Comparison of ENCODE assay signal across 11 cellular contexts in genomic region chr6:136251394-136251793, GRCh38. TPM values are rescaled to one million over a fixed set of nuclear protein-coding genes. Genes with fewer than 3 reads are reported as not detected.
DNase-seq lines count a peak whose midpoint lies in the region; ATAC-seq, FAIRE-seq and TF ChIP-seq lines count a peak whose summit lies in the region.
"Had no signal": no experiment of that assay in that cellular context is flagged by ENCODE, and none has a peak within 500 bp of the region (broad histone marks: within the 10 kb centered on the region; RNA-seq: fewer than 3 reads in every experiment).

No MANE protein-coding gene starts in this region.

- H3K79me2 ChIP-seq in endothelial cell of umbilical vein (ENCODE audit: control insufficient read depth, insufficient read depth, low read length): peaks cover 10% of the 10 kb centered on the region

- POLR2A ChIA-PET in endothelial cell of umbilical vein (lab: Charles Lee): interaction anchor here (1.3 to 1.4 kb wide), 2 partner anchors 9 to 38 kb away, joined by 3 to 6 read pairs; partner anchors contain the start of gene BCLAF1

- no peak for TF ChIP-seq CTCF in RWPE2 (IDR thresholded peaks at IDR 0.05; ENCODE audit: poor library complexity, severe bottlenecking)
- no peak for TF ChIP-seq CTCF in endothelial cell of umbilical vein (IDR thresholded peaks at IDR 0.05; ENCODE audit: extremely low read depth in 1 of 2, insufficient read depth in 1 of 2, low read depth in 1 of 2, low read length in 2 of 2)

- no peaks in the 10 kb centered on the region for H4K20me1 ChIP-seq in endothelial cell of umbilical vein (replicated peaks; ENCODE audit: control insufficient read depth, extremely low read depth, insufficient read depth, low read length)

- dilution Hi-C loops in endothelial cell of umbilical vein (cut with MboI; ENCODE audit: extremely low pct_ligation_motif_present, low sequenced_read_pairs): no loop called here

- no peak for DNase-seq in activated naive CD4-positive, alpha-beta T cell treated with anti-CD3 and anti-CD28 coated beads, Interleukin-2, amount 10 ng/mL, durations not matched to agents 7 days and 5 days
- no peak for DNase-seq in activated naive CD4-positive, alpha-beta T cell (lab: John Stamatoyannopoulos, UW)
- no peak for DNase-seq in RWPE2 (ENCODE audit: low spot score)
- DNase-seq in endothelial cell of umbilical vein (ENCODE audit: low read depth, low spot score): peak; percentile 30
- no peak for DNase-seq in stimulated activated naive B cell treated with anti-CD40 and anti-IgM and Interleukin-4, amounts not matched to agents 10 μg/mL and 1 μg/mL and 100 μg/mL, for 72 hours
- DNase-seq in DMS153 treated with DMSO at 0.1 percent for 48 hours (lab: John Stamatoyannopoulos, UW; ENCODE audit: unreplicated experiment): no peak
- DNase-seq in 8988T: no peak
- no peak for DNase-seq in left colon
- DNase-seq: activated gamma-delta T cell, foreskin keratinocyte, Peyer's patch had no signal

- CTCF ChIA-PET in activated naive CD4-positive, alpha-beta T cell treated with anti-CD3 and anti-CD28 coated beads, Interleukin-2, amount 10 ng/mL, durations not matched to agents 7 days and 5 days (lab: Charles Lee): interaction anchor here (1.2 to 1.8 kb wide), 2 partner anchors 41 to 66 kb away, joined by 3 to 10 read pairs; no protein-coding TSS in a partner anchor
- CTCF ChIA-PET in endothelial cell of umbilical vein (lab: Charles Lee): interaction anchor here (1.1 to 4.1 kb wide), 3 partner anchors 9 to 219 kb away, joined by 3 to 20 read pairs (median 12); no protein-coding TSS in a partner anchor

- H3K4me2 ChIP-seq in endothelial cell of umbilical vein (ENCODE audit: insufficient read depth, low read length): peak overlapping the region; percentile 92

- peaks cover 57% of the 10 kb centered on the region for H3K4me1 Mint-ChIP-seq in activated naive CD4-positive, alpha-beta T cell treated with anti-CD3 and anti-CD28 coated beads, Interleukin-2, amount 10 ng/mL, durations not matched to agents 7 days and 5 days
- peaks cover 24 to 38% of the 10 kb centered on the region in 2 donors for H3K4me1 Mint-ChIP-seq in stimulated activated naive B cell treated with anti-CD40 and anti-IgM and Interleukin-4, amounts not matched to agents 10 μg/mL and 1 μg/mL and 100 μg/mL, for 72 hours

- H3K9me1 ChIP-seq in endothelial cell of umbilical vein (replicated peaks; ENCODE audit: control insufficient read depth, extremely low read depth, insufficient read depth, low read length): no peaks in the 10 kb centered on the region

- no peaks in the 10 kb centered on the region for H3K9me3 Mint-ChIP-seq in activated naive CD4-positive, alpha-beta T cell treated with anti-CD3 and anti-CD28 coated beads, Interleukin-2, amount 10 ng/mL, durations not matched to agents 7 days and 5 days
- H3K9me3 Mint-ChIP-seq in stimulated activated naive B cell treated with anti-CD40 and anti-IgM and Interleukin-4, amounts not matched to agents 10 μg/mL and 1 μg/mL and 100 μg/mL, for 72 hours: peaks cover 0 to 2% of the 10 kb centered on the region in 2 donors

- H3K9me3 ChIP-seq in RWPE2 (ENCODE audit: severe bottlenecking) (no peaks in the 10 kb centered on the region), endothelial cell of umbilical vein (replicated peaks; ENCODE audit: control insufficient read depth, insufficient read depth, low read length) (no peaks in the 10 kb centered on the region)
- H3K9me3 ChIP-seq: Peyer's patch had no signal

- H3K36me3 Mint-ChIP-seq in activated naive CD4-positive, alpha-beta T cell treated with anti-CD3 and anti-CD28 coated beads, Interleukin-2, amount 10 ng/mL, durations not matched to agents 7 days and 5 days: peaks cover 38% of the 10 kb centered on the region
- H3K36me3 Mint-ChIP-seq in stimulated activated naive B cell treated with anti-CD40 and anti-IgM and Interleukin-4, amounts not matched to agents 10 μg/mL and 1 μg/mL and 100 μg/mL, for 72 hours: peaks cover 13 to 32% of the 10 kb centered on the region in 2 donors

- no peak overlapping the region for H3K27ac Mint-ChIP-seq in activated naive CD4-positive, alpha-beta T cell treated with anti-CD3 and anti-CD28 coated beads, Interleukin-2, amount 10 ng/mL, durations not matched to agents 7 days and 5 days
- peak overlapping the region; percentile 49 for H3K27ac Mint-ChIP-seq in stimulated activated naive B cell treated with anti-CD40 and anti-IgM and Interleukin-4, amounts not matched to agents 10 μg/mL and 1 μg/mL and 100 μg/mL, for 72 hours

- H3K4me1 ChIP-seq in RWPE2 (ENCODE audit: insufficient read depth, poor library complexity, severe bottlenecking): peaks cover 5% of the 10 kb centered on the region
- peaks cover 12% of the 10 kb centered on the region for H3K4me1 ChIP-seq in endothelial cell of umbilical vein (ENCODE audit: control insufficient read depth, extremely low read depth, insufficient read depth, low read length)

- H3K36me3 ChIP-seq in RWPE2 (ENCODE audit: low read depth): peaks cover 9% of the 10 kb centered on the region; the same call in 1 of the 2 replicates
- H3K36me3 ChIP-seq in endothelial cell of umbilical vein (ENCODE audit: control insufficient read depth in 2 of 2, extremely low read depth in 1 of 2, insufficient read depth in 2 of 2, low read length in 2 of 2): no peaks in the 10 kb centered on the region
- H3K36me3 ChIP-seq: Peyer's patch had no signal

- H3K27me3 ChIP-seq in RWPE2 (ENCODE audit: insufficient read depth, poor library complexity, severe bottlenecking) (no peaks in the 10 kb centered on the region), endothelial cell of umbilical vein (ENCODE audit: control insufficient read depth in 2 of 2, insufficient read depth in 2 of 2, low read length in 2 of 2) (no peaks in the 10 kb centered on the region)
- H3K27me3 ChIP-seq: foreskin keratinocyte, Peyer's patch had no signal

- peak overlapping the region; percentile 91 for H3K4me3 Mint-ChIP-seq in activated naive CD4-positive, alpha-beta T cell treated with anti-CD3 and anti-CD28 coated beads, Interleukin-2, amount 10 ng/mL, durations not matched to agents 7 days and 5 days
- H3K4me3 Mint-ChIP-seq in stimulated activated naive B cell treated with anti-CD40 and anti-IgM and Interleukin-4, amounts not matched to agents 10 μg/mL and 1 μg/mL and 100 μg/mL, for 72 hours: peak overlapping the region; percentile 93 to 94

- H3K27ac ChIP-seq in RWPE2 (ENCODE audit: poor library complexity, severe bottlenecking) (peak overlapping the region; percentile 40), endothelial cell of umbilical vein (ENCODE audit: insufficient read depth, low read depth, low read length) (no peak overlapping the region)

- H3K4me3 ChIP-seq in RWPE2 (ENCODE audit: severe bottlenecking) (peak overlapping the region; percentile 90), endothelial cell of umbilical vein (replicated peaks in 1 of 3; ENCODE audit: insufficient read depth in 1 of 3, low read depth in 1 of 3, low read length in 3 of 3) (peak overlapping the region in 1 of 3 experiments; percentile 85)

- intact Hi-C loops in endothelial cell of umbilical vein (cut with micrococcal nuclease) (no loop called here), left colon (cut with DNase I, micrococcal nuclease) (loop anchor here in 1 of 2 donors (5.0 kb wide), 1 partner anchor 36 kb away; the partner anchor contains the start of gene BCLAF1)

- peaks cover 5% of the 10 kb centered on the region for H3K27me3 Mint-ChIP-seq in activated naive CD4-positive, alpha-beta T cell treated with anti-CD3 and anti-CD28 coated beads, Interleukin-2, amount 10 ng/mL, durations not matched to agents 7 days and 5 days
- no peaks in the 10 kb centered on the region for H3K27me3 Mint-ChIP-seq in stimulated activated naive B cell treated with anti-CD40 and anti-IgM and Interleukin-4, amounts not matched to agents 10 μg/mL and 1 μg/mL and 100 μg/mL, for 72 hours

- TF ChIP-seq POLR2A in endothelial cell of umbilical vein (IDR thresholded peaks at IDR 0.05; ENCODE audit: low read depth, low read length): peak; percentile 44

- FAIRE-seq in endothelial cell of umbilical vein (lab: Jason Lieb, UNC): no peak

- no TSS peak for BruUV-seq in endothelial cell of umbilical vein (replicated peaks; lab: Mats Ljungman, UMichigan)

- no peak overlapping the region for H3K9ac ChIP-seq in endothelial cell of umbilical vein (replicated peaks; ENCODE audit: extremely low read depth, insufficient read depth, low read length)

- no peak overlapping the region for H2AFZ ChIP-seq in endothelial cell of umbilical vein (ENCODE audit: low read depth, low read length)

- no peak for ATAC-seq in RWPE2 (ENCODE audit: low read depth)
- ATAC-seq in stimulated activated naive B cell treated with anti-CD40 and anti-IgM and Interleukin-4, amounts not matched to agents 10 μg/mL and 1 μg/mL and 100 μg/mL, for 72 hours (replicated peaks): no peak
- no peak for ATAC-seq in left colon

TF ChIP-seq in endothelial cell of umbilical vein, 7 proteins besides CTCF, POLR2A, EP300 and RAD21 (continues in another document):
- no peak for TF ChIP-seq MYC (IDR thresholded peaks at IDR 0.05; ENCODE audit: low read depth, low read length)
- no peak for TF ChIP-seq POLR2AphosphoS5 (IDR thresholded peaks at IDR 0.05; ENCODE audit: insufficient read depth, low read depth, low read length)
- TF ChIP-seq JUN (IDR thresholded peaks at IDR 0.05; ENCODE audit: borderline replicate concordance, insufficient read depth, insufficient read length, low read depth): no peak
- TF ChIP-seq FOS (IDR thresholded peaks at IDR 0.05; ENCODE audit: borderline replicate concordance, insufficient read depth, low read length): no peak
- no peak for TF ChIP-seq EZH2 (IDR thresholded peaks at IDR 0.05; ENCODE audit: borderline replicate concordance, low read depth, low read length, severe bottlenecking)

RNA-seq across cellular contexts. Expression of gene MTFR2, which starts 1.3 kb away (rescaled TPM):
- 7.4 and 7.7 TPM in 2 replicates for total RNA-seq in endothelial cell of umbilical vein
- 7.8 and 8.7 TPM in 2 replicates for polyA plus RNA-seq in endothelial cell of umbilical vein
- polyA plus RNA-seq in endothelial cell of umbilical vein (2011; cell fraction: cytosol; rRNA removed): 11.0 and 13.5 TPM in 2 replicates
- polyA plus RNA-seq in endothelial cell of umbilical vein (2011; cell fraction: nucleus; rRNA removed): 7.2 and 11.0 TPM in 2 replicates
- polyA plus RNA-seq in endothelial cell of umbilical vein (2012): 4.5 and 7.0 TPM in 2 replicates
- 9.2 and 10.2 TPM in 2 replicates for polyA minus RNA-seq in endothelial cell of umbilical vein
- polyA minus RNA-seq in endothelial cell of umbilical vein (2011; cell fraction: cytosol; rRNA and poly(A)+ RNA removed): 3.6 TPM
- 9.3 and 12.8 TPM in 2 replicates for polyA minus RNA-seq in endothelial cell of umbilical vein (2011; cell fraction: nucleus; rRNA and poly(A)+ RNA removed)
- total RNA-seq in left colon: 1 to 10 TPM; 1.2 to 3.1 TPM

RNA-seq across cellular contexts. Expression of gene BCLAF1, which starts 38.3 kb away (rescaled TPM):
- total RNA-seq in endothelial cell of umbilical vein (151 and 156 TPM in 2 replicates), left colon (100 to 1,000 TPM; 106 to 115 TPM)
- polyA plus RNA-seq in endothelial cell of umbilical vein: 18.9 and 23.4 TPM in 2 replicates
- polyA plus RNA-seq in endothelial cell of umbilical vein (2011; cell fraction: cytosol; rRNA removed): 27.9 and 29.3 TPM in 2 replicates
- polyA plus RNA-seq in endothelial cell of umbilical vein (2011; cell fraction: nucleus; rRNA removed): 111 and 146 TPM in 2 replicates
- polyA plus RNA-seq in endothelial cell of umbilical vein (2012): 82.1 and 108 TPM in 2 replicates
- polyA minus RNA-seq in endothelial cell of umbilical vein: 95.3 and 104 TPM in 2 replicates
- 90.4 TPM for polyA minus RNA-seq in endothelial cell of umbilical vein (2011; cell fraction: cytosol; rRNA and poly(A)+ RNA removed)
- polyA minus RNA-seq in endothelial cell of umbilical vein (2011; cell fraction: nucleus; rRNA and poly(A)+ RNA removed): 252 and 329 TPM in 2 replicates
